ENCODE assay signal across 1 cellular context in genomic region chr1:6105763-6106162, GRCh38.
TF ChIP-seq lines count a peak whose summit lies in the region.

No MANE protein-coding gene starts in this region.

TF ChIP-seq in K562, 482 proteins besides CTCF, POLR2A, EP300 and RAD21:
- TF ChIP-seq MBD1 (CRISPR knock-in tag; IDR thresholded peaks at IDR 0.05) = no peak
- 0 out of 2 replicates have a peak, but pooled peaks have one; percentile 13 for TF ChIP-seq TFAP4 (CRISPR knock-in tag; IDR thresholded peaks at IDR 0.05; ENCODE audit: borderline replicate concordance)
- TF ChIP-seq IRF1 (CRISPR knock-in tag; IDR thresholded peaks at IDR 0.05; ENCODE audit: borderline replicate concordance) = no peak
- no peak for TF ChIP-seq ZNF316 (IDR thresholded peaks at IDR 0.05)
- TF ChIP-seq XRCC5 (IDR thresholded peaks at IDR 0.05; ENCODE audit: low read depth, low read length) = no peak
- no peak for TF ChIP-seq MAFK (IDR thresholded peaks at IDR 0.05; ENCODE audit: low read length)
- peak; percentile 47 for TF ChIP-seq GABPA (tag; conservative IDR thresholded peaks at IDR 0.05; ENCODE audit: low read depth)
- TF ChIP-seq RBM22 (IDR thresholded peaks at IDR 0.05; ENCODE audit: low read depth, low read length, poor library complexity, severe bottlenecking) = no peak
- TF ChIP-seq SAP30 (IDR thresholded peaks at IDR 0.05; ENCODE audit: borderline replicate concordance, insufficient read depth, low read depth, low read length, poor library complexity, severe bottlenecking) = no peak
- TF ChIP-seq SNAPC5 (CRISPR knock-in tag; IDR thresholded peaks at IDR 0.05) = no peak
- TF ChIP-seq ADNP (tag; IDR thresholded peaks at IDR 0.05) = no peak
- no peak for TF ChIP-seq MTA3 (IDR thresholded peaks at IDR 0.05; ENCODE audit: borderline replicate concordance)
- TF ChIP-seq GABPB1 (CRISPR knock-in tag; IDR thresholded peaks at IDR 0.05) = peak; percentile 26; the same call in 1 of the 2 replicates
- TF ChIP-seq BCOR (IDR thresholded peaks at IDR 0.05) = no peak
- TF ChIP-seq SAFB (IDR thresholded peaks at IDR 0.05; ENCODE audit: borderline replicate concordance, low read depth, low read length) = no peak
- 0 out of 2 replicates have a peak, but pooled peaks have one; percentile 8 for TF ChIP-seq SPI1 (IDR thresholded peaks at IDR 0.05; ENCODE audit: borderline replicate concordance, low read depth, low read length)
- no peak for TF ChIP-seq CGGBP1 (CRISPR knock-in tag; IDR thresholded peaks at IDR 0.05)
- no peak for TF ChIP-seq NCOA2 (IDR thresholded peaks at IDR 0.05; ENCODE audit: partially characterized antibody in 2 of 2)
- no peak for TF ChIP-seq SMAD4 (CRISPR knock-in tag; conservative IDR thresholded peaks at IDR 0.05)
- no peak for TF ChIP-seq ZNF280A (IDR thresholded peaks at IDR 0.05; ENCODE audit: low read depth, partially characterized antibody)
